In genomic region chr5:159057426-159057825, GRCh38 we compare ENCODE assay signal across 14 cellular contexts.
"Had no signal": no experiment of that assay in that cellular context is flagged by ENCODE, and none has a peak within 500 bp of the region (broad histone marks: within the 10 kb centered on the region; RNA-seq: fewer than 3 reads in every experiment).

No MANE protein-coding gene starts in this region.

- ATAC-seq: activated CD8-positive, alpha-beta T cell treated with anti-CD3 and anti-CD28 coated beads, Interleukin-2, amount 10 ng/mL, durations not matched to agents 7 days and 5 days; lower lobe of right lung; natural killer cell; stimulated activated naive CD8-positive, alpha-beta T cell treated with anti-CD3 and anti-CD28 coated beads, Interleukin-15, amount 100 ng/mL, for 72 hours had no signal

- H3K27ac Mint-ChIP-seq: activated CD8-positive, alpha-beta T cell treated with anti-CD3 and anti-CD28 coated beads, Interleukin-2, amount 10 ng/mL, durations not matched to agents 7 days and 5 days; activated naive CD8-positive, alpha-beta T cell treated with anti-CD3 and anti-CD28 coated beads, Interleukin-2, amount 10 ng/mL, durations not matched to agents 7 days and 5 days; immature natural killer cell; natural killer cell; stimulated activated naive CD8-positive, alpha-beta T cell treated with anti-CD3 and anti-CD28 coated beads, Interleukin-15, amount 100 ng/mL, for 72 hours had no signal

- H3K9me3 Mint-ChIP-seq: activated naive CD8-positive, alpha-beta T cell treated with anti-CD3 and anti-CD28 coated beads, Interleukin-2, amount 10 ng/mL, durations not matched to agents 7 days and 5 days; immature natural killer cell; natural killer cell; stimulated activated naive CD8-positive, alpha-beta T cell treated with anti-CD3 and anti-CD28 coated beads, Interleukin-15, amount 100 ng/mL, for 72 hours had no signal

- H3K36me3 Mint-ChIP-seq: activated naive CD8-positive, alpha-beta T cell treated with anti-CD3 and anti-CD28 coated beads, Interleukin-2, amount 10 ng/mL, durations not matched to agents 7 days and 5 days; immature natural killer cell; natural killer cell had no signal

- H3K27me3 ChIP-seq: thyroid gland had no signal

- H3K27ac ChIP-seq: lower lobe of right lung, VCaP had no signal

- H3K4me2 ChIP-seq: SK-N-SH had no signal

- H3K4me3 Mint-ChIP-seq: activated CD8-positive, alpha-beta T cell treated with anti-CD3 and anti-CD28 coated beads, Interleukin-2, amount 10 ng/mL, durations not matched to agents 7 days and 5 days; activated naive CD8-positive, alpha-beta T cell treated with anti-CD3 and anti-CD28 coated beads, Interleukin-2, amount 10 ng/mL, durations not matched to agents 7 days and 5 days; immature natural killer cell; natural killer cell; stimulated activated naive CD8-positive, alpha-beta T cell treated with anti-CD3 and anti-CD28 coated beads, Interleukin-15, amount 100 ng/mL, for 72 hours had no signal

- H3K36me3 ChIP-seq: lower lobe of right lung, thyroid gland had no signal

- H3K4me3 ChIP-seq: lower lobe of right lung, thyroid gland had no signal

- H3K9me3 ChIP-seq: lower lobe of right lung, SK-N-SH, thyroid gland had no signal

- H3K9ac ChIP-seq: SK-N-SH had no signal

- H3K4me1 Mint-ChIP-seq: activated naive CD8-positive, alpha-beta T cell treated with anti-CD3 and anti-CD28 coated beads, Interleukin-2, amount 10 ng/mL, durations not matched to agents 7 days and 5 days; immature natural killer cell; natural killer cell; stimulated activated naive CD8-positive, alpha-beta T cell treated with anti-CD3 and anti-CD28 coated beads, Interleukin-15, amount 100 ng/mL, for 72 hours had no signal

- DNase-seq: activated CD4-positive, alpha-beta T cell treated with anti-CD3 and anti-CD28 coated beads for 4 hours; activated CD8-positive, alpha-beta memory T cell treated with anti-CD3 and anti-CD28 coated beads, Interleukin-2, amount 50 U/mL, for 48 hours; activated CD8-positive, alpha-beta T cell treated with anti-CD3 and anti-CD28 coated beads, Interleukin-2, amount 10 ng/mL, durations not matched to agents 7 days and 5 days; activated naive CD8-positive, alpha-beta T cell treated with anti-CD3 and anti-CD28 coated beads, Interleukin-2, amount 10 ng/mL, durations not matched to agents 7 days and 5 days; immature natural killer cell; lower lobe of right lung; natural killer cell; occipital lobe; SK-N-SH; stimulated activated CD4-positive, alpha-beta T cell treated with anti-CD3 and anti-CD28 coated beads, Interleukin-2, amount 100 ng/mL, for 48 hours; stimulated activated naive CD8-positive, alpha-beta T cell treated with anti-CD3 and anti-CD28 coated beads, Interleukin-15, amount 100 ng/mL, for 72 hours; T-helper 1 cell; thyroid gland had no signal
